In the genomic region with DNA sequence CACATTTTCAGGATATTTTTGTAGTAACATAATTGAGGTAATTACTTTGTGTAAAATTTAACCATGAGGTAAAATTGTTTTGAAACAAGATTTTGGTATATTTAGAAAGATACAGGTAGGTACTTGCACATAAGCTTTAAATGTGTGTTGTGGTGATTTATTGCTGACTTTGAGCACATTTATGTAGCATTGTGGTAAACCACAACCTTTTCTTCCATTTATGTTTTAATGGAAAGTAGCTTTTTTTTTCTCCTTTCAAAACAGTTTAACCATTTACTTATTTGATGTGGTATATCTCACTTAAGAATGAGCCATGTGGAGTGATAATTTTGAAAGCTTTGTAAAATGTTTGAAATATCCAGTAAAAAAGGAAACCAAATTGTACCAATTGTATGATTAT, we compare ENCODE assay signal across 14 cellular contexts.
"Had no signal": no experiment of that assay in that cellular context is flagged by ENCODE, and none has a peak within 500 bp of the region (broad histone marks: within the 10 kb centered on the region; RNA-seq: fewer than 3 reads in every experiment).

No MANE protein-coding gene starts in this region.

- H3K4me3 ChIP-seq: colonic mucosa, heart left ventricle, left lung, suprapubic skin, transverse colon had no signal

- DNase-seq: activated CD4-positive, alpha-beta T cell treated with anti-CD3 and anti-CD28 coated beads for 1 hour; activated T-cell treated with anti-CD3 and anti-CD28 coated beads for 4 hours; colonic mucosa; foreskin melanocyte; heart left ventricle; left lung; nephron progenitor cell; nucleus accumbens; stimulated activated CD8-positive, alpha-beta memory T cell treated with anti-CD3 and anti-CD28 coated beads, Interleukin-4, amount 100 ng/mL, for 48 hours; stimulated activated naive CD4-positive, alpha-beta T cell treated with Interleukin-2 at 50 U/mL for 16 hours; T-helper 17 cell; transverse colon; WERI-Rb-1 had no signal

- H3K27me3 ChIP-seq: colonic mucosa, heart left ventricle, left lung, suprapubic skin, transverse colon had no signal

- H3K9me3 ChIP-seq: colonic mucosa, suprapubic skin, transverse colon had no signal

- ATAC-seq: heart left ventricle, left lung, T-helper 17 cell had no signal

- H3K36me3 ChIP-seq: colonic mucosa had no signal

- H3K27ac ChIP-seq: colonic mucosa, heart left ventricle, left lung, suprapubic skin, transverse colon, WERI-Rb-1 had no signal

- H3K4me1 ChIP-seq: colonic mucosa, heart left ventricle, left lung, suprapubic skin, transverse colon had no signal
